25 cellular contexts compared by ENCODE assay signal in genomic region chr10:1157615-1157933, GRCh38.
DNase-seq lines count a peak whose midpoint lies in the region; ATAC-seq, FAIRE-seq and TF ChIP-seq lines count a peak whose summit lies in the region.
"Had no signal": no experiment of that assay in that cellular context is flagged by ENCODE, and none has a peak within 500 bp of the region (broad histone marks: within the 10 kb centered on the region; RNA-seq: fewer than 3 reads in every experiment).

No MANE protein-coding gene starts in this region.

- H3K27me3 ChIP-seq in stomach: peaks cover 0 to 23% (median 0%) of the 10 kb centered on the region in 3 donors
- H3K27me3 ChIP-seq: BE2C had no signal

- H3K36me3 ChIP-seq in stomach: no peaks in the 10 kb centered on the region
- H3K36me3 ChIP-seq: BE2C had no signal

- no peak for FAIRE-seq in urothelium cell line (lab: Jason Lieb, UNC)
- FAIRE-seq: A204.1, GM12878, HTR-8/SVneo had no signal

- no peak overlapping the region for H3K27ac ChIP-seq in coronary artery
- no peak overlapping the region for H3K27ac ChIP-seq in stomach

- no peaks in the 10 kb centered on the region for H3K9me3 Mint-ChIP-seq in activated CD8-positive, alpha-beta memory T cell treated with anti-CD3 and anti-CD28 coated beads, Interleukin-2, amount 10 ng/mL, durations not matched to agents 7 days and 5 days (ENCODE audit: low read depth)
- no peaks in the 10 kb centered on the region for H3K9me3 Mint-ChIP-seq in activated naive CD8-positive, alpha-beta T cell treated with anti-CD3 and anti-CD28 coated beads, Interleukin-2, amount 50 U/mL, for 24 hours
- H3K9me3 Mint-ChIP-seq: CD4-positive, CD25-positive, alpha-beta regulatory T cell; CD8-positive, alpha-beta memory T cell; HFFc6 had no signal

- H3K27ac Mint-ChIP-seq in activated CD8-positive, alpha-beta memory T cell treated with anti-CD3 and anti-CD28 coated beads, Interleukin-2, amount 10 ng/mL, durations not matched to agents 7 days and 5 days: no peak overlapping the region
- no peak overlapping the region for H3K27ac Mint-ChIP-seq in activated naive CD8-positive, alpha-beta T cell treated with anti-CD3 and anti-CD28 coated beads, Interleukin-2, amount 50 U/mL, for 24 hours
- H3K27ac Mint-ChIP-seq: CD4-positive, CD25-positive, alpha-beta regulatory T cell; CD8-positive, alpha-beta memory T cell; HFFc6 had no signal

- TF ChIP-seq CTCF in coronary artery (IDR thresholded peaks at IDR 0.05) (no peak), stomach (IDR thresholded peaks at IDR 0.05) (no peak)

- no peak overlapping the region for H3K4me3 ChIP-seq in coronary artery
- H3K4me3 ChIP-seq in stomach: no peak overlapping the region
- H3K4me3 ChIP-seq: GM12878 had no signal

- CTCF ChIA-PET in activated CD8-positive, alpha-beta memory T cell treated with anti-CD3 and anti-CD28 coated beads, Interleukin-2, amount 10 ng/mL, durations not matched to agents 7 days and 5 days (lab: Charles Lee): no interaction called here

- intact Hi-C loops in stomach (cut with DNase I; ENCODE audit: low total_unique reads): no loop called here

- H3K36me3 Mint-ChIP-seq in activated CD8-positive, alpha-beta memory T cell treated with anti-CD3 and anti-CD28 coated beads, Interleukin-2, amount 10 ng/mL, durations not matched to agents 7 days and 5 days: no peaks in the 10 kb centered on the region
- no peaks in the 10 kb centered on the region for H3K36me3 Mint-ChIP-seq in activated naive CD8-positive, alpha-beta T cell treated with anti-CD3 and anti-CD28 coated beads, Interleukin-2, amount 50 U/mL, for 24 hours (ENCODE audit: low read depth)
- H3K36me3 Mint-ChIP-seq: CD4-positive, CD25-positive, alpha-beta regulatory T cell; CD8-positive, alpha-beta memory T cell had no signal

- no peaks in the 10 kb centered on the region for H3K9me3 ChIP-seq in stomach
- H3K9me3 ChIP-seq: BE2C had no signal

- peak; percentile 8 for DNase-seq in activated CD8-positive, alpha-beta memory T cell treated with anti-CD3 and anti-CD28 coated beads, Interleukin-2, amount 10 ng/mL, durations not matched to agents 7 days and 5 days
- no peak for DNase-seq in activated CD8-positive, alpha-beta memory T cell treated with anti-CD3 and anti-CD28 coated beads, Interleukin-2, amount 50 U/mL, for 4 hours
- DNase-seq in coronary artery (ENCODE audit: low spot score) (peak; percentile 60), mesenteric fat pad (ENCODE audit: low spot score) (peak; percentile 11), stomach (peak; percentile 2), urothelium cell line (ENCODE audit: low spot score) (no peak)
- DNase-seq in activated naive CD8-positive, alpha-beta T cell treated with anti-CD3 and anti-CD28 coated beads, Interleukin-2, amount 50 U/mL, for 24 hours: no peak
- DNase-seq: ACHN; BE2C; C1 segment of cervical spinal cord; CD4-positive, CD25-positive, alpha-beta regulatory T cell; CD8-positive, alpha-beta memory T cell; COR-L47; DMS 273 treated with DMSO at 0.1 percent for 48 hours; DMS53; DND-41; EL; GOT3; H7; HFFc6 had no signal

- ATAC-seq in activated CD8-positive, alpha-beta memory T cell treated with anti-CD3 and anti-CD28 coated beads, Interleukin-2, amount 10 ng/mL, durations not matched to agents 7 days and 5 days: no peak
- no peak for ATAC-seq in activated naive CD8-positive, alpha-beta T cell treated with anti-CD3 and anti-CD28 coated beads, Interleukin-2, amount 50 U/mL, for 24 hours
- ATAC-seq in HG03135 (IDR thresholded peaks at IDR 0.05; ENCODE audit: unreplicated experiment): no peak
- ATAC-seq: GM12878, HCT116 had no signal

- no peaks in the 10 kb centered on the region for H3K4me1 ChIP-seq in stomach
- H3K4me1 ChIP-seq: BE2C had no signal

- no peaks in the 10 kb centered on the region for H3K4me1 Mint-ChIP-seq in activated CD8-positive, alpha-beta memory T cell treated with anti-CD3 and anti-CD28 coated beads, Interleukin-2, amount 10 ng/mL, durations not matched to agents 7 days and 5 days
- H3K4me1 Mint-ChIP-seq in activated naive CD8-positive, alpha-beta T cell treated with anti-CD3 and anti-CD28 coated beads, Interleukin-2, amount 50 U/mL, for 24 hours: no peaks in the 10 kb centered on the region
- H3K4me1 Mint-ChIP-seq: CD4-positive, CD25-positive, alpha-beta regulatory T cell; CD8-positive, alpha-beta memory T cell had no signal

- no peak overlapping the region for H3K4me3 Mint-ChIP-seq in activated CD8-positive, alpha-beta memory T cell treated with anti-CD3 and anti-CD28 coated beads, Interleukin-2, amount 10 ng/mL, durations not matched to agents 7 days and 5 days
- H3K4me3 Mint-ChIP-seq in activated naive CD8-positive, alpha-beta T cell treated with anti-CD3 and anti-CD28 coated beads, Interleukin-2, amount 50 U/mL, for 24 hours: no peak overlapping the region
- H3K4me3 Mint-ChIP-seq: CD8-positive, alpha-beta memory T cell; HFFc6 had no signal

- 72 to 92% (median 80%) methylated on average over 4 of the region's 4 CpGs for WGBS in stomach, 5 donors

- TF ChIP-seq EP300 in stomach (IDR thresholded peaks at IDR 0.05): no peak

- H3K27me3 Mint-ChIP-seq in activated CD8-positive, alpha-beta memory T cell treated with anti-CD3 and anti-CD28 coated beads, Interleukin-2, amount 10 ng/mL, durations not matched to agents 7 days and 5 days: peaks cover 2% of the 10 kb centered on the region
- peaks cover 3% of the 10 kb centered on the region for H3K27me3 Mint-ChIP-seq in activated naive CD8-positive, alpha-beta T cell treated with anti-CD3 and anti-CD28 coated beads, Interleukin-2, amount 50 U/mL, for 24 hours
- H3K27me3 Mint-ChIP-seq: CD4-positive, CD25-positive, alpha-beta regulatory T cell had no signal

- TF ChIP-seq POLR2A in stomach (IDR thresholded peaks at IDR 0.05): no peak

Comparison
In these comparisons a context has a peak if more than half of its experiments do, and no peak if none do; other contexts are left out.
1. DNase-seq: peak in activated CD8-positive, alpha-beta memory T cell treated with anti-CD3 and anti-CD28 coated beads, Interleukin-2, amount 10 ng/mL, durations not matched to agents 7 days and 5 days (single experiment), coronary artery (single experiment), mesenteric fat pad (single experiment) and stomach (single experiment); none in activated CD8-positive, alpha-beta memory T cell treated with anti-CD3 and anti-CD28 coated beads, Interleukin-2, amount 50 U/mL, for 4 hours (single experiment), urothelium cell line (single experiment) and activated naive CD8-positive, alpha-beta T cell treated with anti-CD3 and anti-CD28 coated beads, Interleukin-2, amount 50 U/mL, for 24 hours (single experiment).